In genomic region chr22:28791841-28792490, GRCh38 we compare ENCODE assay signal across 8 cellular contexts. TPM values are rescaled to one million over a fixed set of nuclear protein-coding genes. Genes with fewer than 3 reads are reported as not detected.
A peak's percentile ranks its signal among the peaks of the same experiment; 100 is the strongest.
DNase-seq lines count a peak whose midpoint lies in the region; ATAC-seq lines count a peak whose summit lies in the region.

No MANE protein-coding gene starts in this region.

- H3K36me3 Mint-ChIP-seq in CD4-positive, alpha-beta memory T cell, result peaks cover 40 to 59% of the 10 kb centered on the region in 2 donors
- peaks cover 38% of the 10 kb centered on the region for H3K36me3 Mint-ChIP-seq in activated naive CD8-positive, alpha-beta T cell treated with anti-CD3 and anti-CD28 coated beads, Interleukin-2, amount 50 U/mL, for 24 hours (ENCODE audit: low read depth)

- peaks cover 33% of the 10 kb centered on the region for H3K36me3 ChIP-seq in CD4-positive, alpha-beta memory T cell (ENCODE audit: insufficient read depth, low read length)

- peak overlapping the region in 5 of 8 donors; percentile 22 to 82 (median 60) for H3K4me3 Mint-ChIP-seq in CD4-positive, alpha-beta memory T cell
- H3K4me3 Mint-ChIP-seq in activated naive CD8-positive, alpha-beta T cell treated with anti-CD3 and anti-CD28 coated beads, Interleukin-2, amount 50 U/mL, for 24 hours, result no peak overlapping the region

- H3K4me3 ChIP-seq in CD4-positive, alpha-beta memory T cell (ENCODE audit: low read length in 2 of 2), result no peak overlapping the region

- H3K4me1 Mint-ChIP-seq in CD4-positive, alpha-beta memory T cell, result peaks cover 44 to 72% (median 61%) of the 10 kb centered on the region in 4 donors
- H3K4me1 Mint-ChIP-seq in activated naive CD8-positive, alpha-beta T cell treated with anti-CD3 and anti-CD28 coated beads, Interleukin-2, amount 50 U/mL, for 24 hours, result peaks cover 55% of the 10 kb centered on the region

- intact Hi-C loops in CD4-positive, alpha-beta memory T cell (cut with micrococcal nuclease), result loop anchor here (1.0 kb wide), 1 partner anchor 8 kb away; the partner anchor contains the start of gene XBP1

- peaks cover 65% of the 10 kb centered on the region for H3K4me1 ChIP-seq in CD4-positive, alpha-beta memory T cell (ENCODE audit: insufficient read depth, low read length)

- H3K9me3 ChIP-seq in CD4-positive, alpha-beta memory T cell (ENCODE audit: control insufficient read depth in 1 of 2, low read length in 2 of 2), result no peaks in the 10 kb centered on the region

- H3K27ac Mint-ChIP-seq in CD4-positive, alpha-beta memory T cell, result peak overlapping the region; percentile 23 to 89 (median 47)
- H3K27ac Mint-ChIP-seq in activated naive CD8-positive, alpha-beta T cell treated with anti-CD3 and anti-CD28 coated beads, Interleukin-2, amount 50 U/mL, for 24 hours, result no peak overlapping the region

- peak; percentile 60 for ATAC-seq in GM19397 (IDR thresholded peaks at IDR 0.05; ENCODE audit: unreplicated experiment)
- peak; percentile 72 for ATAC-seq in HG03432 (IDR thresholded peaks at IDR 0.05; ENCODE audit: unreplicated experiment)
- ATAC-seq in activated naive CD8-positive, alpha-beta T cell treated with anti-CD3 and anti-CD28 coated beads, Interleukin-2, amount 50 U/mL, for 24 hours, result peak; percentile 33

- POLR2A ChIA-PET in CD4-positive, alpha-beta memory T cell (lab: Charles Lee; ENCODE audit: partially characterized antibody), result interaction anchor here (1.0 to 5.0 kb wide), 10 partner anchors 8 to 249 kb away, joined by 3 to 39 read pairs (median 6); partner anchors contain the start of genes CCDC117, CHEK2, HSCB and XBP1

- no peaks in the 10 kb centered on the region for H3K27me3 ChIP-seq in CD4-positive, alpha-beta memory T cell (ENCODE audit: insufficient read depth, low read length)

- H3K9me3 Mint-ChIP-seq in CD4-positive, alpha-beta memory T cell, result no peaks in the 10 kb centered on the region
- no peaks in the 10 kb centered on the region for H3K9me3 Mint-ChIP-seq in activated naive CD8-positive, alpha-beta T cell treated with anti-CD3 and anti-CD28 coated beads, Interleukin-2, amount 50 U/mL, for 24 hours

- CTCF ChIA-PET in CD4-positive, alpha-beta memory T cell (lab: Charles Lee; ENCODE audit: partially characterized antibody), result interaction anchor here (1.4 to 10.2 kb wide), 7 partner anchors 9 to 192 kb away, joined by 4 to 166 read pairs (median 22); partner anchors contain the start of genes CCDC117 and XBP1

- no peak for DNase-seq in CD4-positive, alpha-beta memory T cell
- no peak for DNase-seq in activated naive CD8-positive, alpha-beta T cell treated with anti-CD3 and anti-CD28 coated beads, Interleukin-2, amount 50 U/mL, for 24 hours
- DNase-seq in NCI-H524 treated with DMSO at 0.1 percent for 48 hours (lab: John Stamatoyannopoulos, UW) (no peak), mesenteric fat pad (ENCODE audit: low spot score) (no peak), NCI-H2107 (lab: John Stamatoyannopoulos, UW) (no peak), glomerular visceral epithelial cell (ENCODE audit: extremely low spot score) (no peak)

- no peak overlapping the region for H3K27ac ChIP-seq in CD4-positive, alpha-beta memory T cell (ENCODE audit: low read depth, low read length)

- H3K27me3 Mint-ChIP-seq in CD4-positive, alpha-beta memory T cell, result no peaks in the 10 kb centered on the region
- no peaks in the 10 kb centered on the region for H3K27me3 Mint-ChIP-seq in activated naive CD8-positive, alpha-beta T cell treated with anti-CD3 and anti-CD28 coated beads, Interleukin-2, amount 50 U/mL, for 24 hours

RNA-seq across cellular contexts. Expression of gene XBP1, which starts 8.4 kb away (rescaled TPM):
- total RNA-seq in CD4-positive, alpha-beta memory T cell, result 100 to 1,000 TPM; 154 to 164 TPM
- 100 to 1,000 TPM; 315 to 533 TPM for polyA plus RNA-seq in CD4-positive, alpha-beta memory T cell
- 180 TPM for total RNA-seq in mesenteric fat pad

RNA-seq across cellular contexts. Expression of gene CCDC117, which starts 19.5 kb away (rescaled TPM):
- total RNA-seq in CD4-positive, alpha-beta memory T cell, result 10 to 100 TPM; 20.3 to 20.6 TPM
- 1 to 10 TPM; 7.2 to 10.0 TPM for polyA plus RNA-seq in CD4-positive, alpha-beta memory T cell
- 23.1 TPM for total RNA-seq in mesenteric fat pad

RNA-seq across cellular contexts. Expression of gene HSCB, which starts 50.1 kb away (rescaled TPM):
- 10 to 100 TPM in 1 of 2 experiments, 1 to 10 TPM in 1; 9.3 to 11.1 TPM for total RNA-seq in CD4-positive, alpha-beta memory T cell
- polyA plus RNA-seq in CD4-positive, alpha-beta memory T cell, result 10 to 100 TPM in 1 of 2 donors, 1 to 10 TPM in 1; 7.6 to 10.3 TPM
- 11.9 TPM for total RNA-seq in mesenteric fat pad

RNA-seq across cellular contexts. Expression of gene CHEK2, which starts 50.3 kb away (rescaled TPM):
- 1 to 10 TPM; 7.6 to 9.2 TPM for total RNA-seq in CD4-positive, alpha-beta memory T cell
- polyA plus RNA-seq in CD4-positive, alpha-beta memory T cell, result 10 to 100 TPM in 1 of 2 donors, 1 to 10 TPM in 1; 4.6 to 16.4 TPM
- 5.3 TPM for total RNA-seq in mesenteric fat pad
